In the genomic region with DNA sequence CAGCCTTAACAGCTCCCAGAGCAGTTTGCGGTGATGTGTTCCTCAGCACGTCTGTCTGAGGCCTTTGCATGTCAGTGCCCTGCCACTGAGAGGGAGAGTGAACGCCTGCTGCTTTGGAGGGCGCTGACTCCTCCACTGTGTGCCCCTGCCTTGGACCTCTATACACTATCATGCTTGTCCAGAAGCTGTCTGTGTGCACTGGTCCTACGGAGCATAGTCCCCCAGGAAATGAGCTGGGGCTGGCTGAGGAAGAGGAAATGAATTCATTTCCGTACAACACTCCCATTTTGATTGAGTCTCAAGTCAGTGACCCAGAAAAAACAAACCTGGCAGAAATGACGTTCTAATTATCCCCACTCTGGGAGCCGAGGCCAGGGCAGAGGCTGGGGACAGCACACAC, we compare ENCODE assay signal across 14 cellular contexts.
DNase-seq lines count a peak whose midpoint lies in the region; ATAC-seq, FAIRE-seq and TF ChIP-seq lines count a peak whose summit lies in the region.
"Had no signal": no experiment of that assay in that cellular context is flagged by ENCODE, and none has a peak within 500 bp of the region (broad histone marks: within the 10 kb centered on the region; RNA-seq: fewer than 3 reads in every experiment).

No MANE protein-coding gene starts in this region.

- H3K4me2 ChIP-seq in endothelial cell of umbilical vein (ENCODE audit: insufficient read depth, low read length), result peak overlapping the region; percentile 39

- no peaks in the 10 kb centered on the region for H4K20me1 ChIP-seq in endothelial cell of umbilical vein (replicated peaks; ENCODE audit: control insufficient read depth, extremely low read depth, insufficient read depth, low read length)

- no peak for TF ChIP-seq CTCF in endothelial cell of umbilical vein (IDR thresholded peaks at IDR 0.05; ENCODE audit: extremely low read depth in 1 of 2, insufficient read depth in 1 of 2, low read depth in 1 of 2, low read length in 2 of 2)
- TF ChIP-seq CTCF in upper lobe of left lung (IDR thresholded peaks at IDR 0.05), result no peak

- intact Hi-C loops in endothelial cell of umbilical vein (cut with micrococcal nuclease), result no loop called here

- TF ChIP-seq POLR2A in endothelial cell of umbilical vein (IDR thresholded peaks at IDR 0.05; ENCODE audit: low read depth, low read length), result no peak
- no peak for TF ChIP-seq POLR2A in upper lobe of left lung (IDR thresholded peaks at IDR 0.05)

- peak overlapping the region; percentile 47 for H2AFZ ChIP-seq in endothelial cell of umbilical vein (ENCODE audit: low read depth, low read length)

- POLR2A ChIA-PET in endothelial cell of umbilical vein (lab: Charles Lee), result no interaction called here

- CTCF ChIA-PET in endothelial cell of umbilical vein (lab: Charles Lee), result interaction anchor here (1.8 kb wide), 1 partner anchor 21 kb away, joined by 7 read pairs; no protein-coding TSS in a partner anchor

- peaks cover 16% of the 10 kb centered on the region for H3K4me1 ChIP-seq in endothelial cell of umbilical vein (ENCODE audit: control insufficient read depth, extremely low read depth, insufficient read depth, low read length)
- no peaks in the 10 kb centered on the region for H3K4me1 ChIP-seq in upper lobe of left lung

- DNase-seq in HT1080 (ENCODE audit: low read depth) (peak; percentile 1), NCI-H146 treated with DMSO at 0.1 percent for 48 hours (lab: John Stamatoyannopoulos, UW; ENCODE audit: unreplicated experiment) (peak; percentile 17), endothelial cell of umbilical vein (ENCODE audit: low read depth, low spot score) (peak; percentile 57), retina (peak; percentile 24), upper lobe of left lung (no peak), NCI-H2029 (lab: John Stamatoyannopoulos, UW) (no peak)
- DNase-seq in activated CD4-positive, alpha-beta T cell treated with anti-CD3 and anti-CD28 coated beads, Interleukin-2, amount 50 U/mL, for 1 hour, result no peak
- DNase-seq: CD4-positive, alpha-beta memory T cell; H7; NCI-H1092 treated with DMSO at 0.1 percent for 48 hours; NCI-H1694 treated with DMSO at 0.1 percent for 48 hours; NCI-H2171; Right ventricle myocardium superior had no signal

- peak; percentile 87 for FAIRE-seq in endothelial cell of umbilical vein (lab: Jason Lieb, UNC)
- FAIRE-seq: RCC 7860 had no signal

- H3K27ac ChIP-seq in endothelial cell of umbilical vein (ENCODE audit: insufficient read depth, low read depth, low read length), result peak overlapping the region; percentile 72
- no peak overlapping the region for H3K27ac ChIP-seq in upper lobe of left lung

- TF ChIP-seq EP300 in upper lobe of left lung (IDR thresholded peaks at IDR 0.05), result no peak

- dilution Hi-C loops in endothelial cell of umbilical vein (cut with MboI; ENCODE audit: extremely low pct_ligation_motif_present, low sequenced_read_pairs), result no loop called here

- no peak overlapping the region for H3K4me3 ChIP-seq in endothelial cell of umbilical vein (replicated peaks in 1 of 3; ENCODE audit: insufficient read depth in 1 of 3, low read depth in 1 of 3, low read length in 3 of 3)
- H3K4me3 ChIP-seq in upper lobe of left lung, result no peak overlapping the region

- no peak for ATAC-seq in upper lobe of left lung (ENCODE audit: low FRiP score in 2 of 2)

- no peaks in the 10 kb centered on the region for H3K9me3 ChIP-seq in endothelial cell of umbilical vein (replicated peaks; ENCODE audit: control insufficient read depth, insufficient read depth, low read length)
- H3K9me3 ChIP-seq in upper lobe of left lung, result no peaks in the 10 kb centered on the region

- no peaks in the 10 kb centered on the region for H3K9me1 ChIP-seq in endothelial cell of umbilical vein (replicated peaks; ENCODE audit: control insufficient read depth, extremely low read depth, insufficient read depth, low read length)

- H3K36me3 ChIP-seq in endothelial cell of umbilical vein (ENCODE audit: control insufficient read depth in 2 of 2, extremely low read depth in 1 of 2, insufficient read depth in 2 of 2, low read length in 2 of 2) (no peaks in the 10 kb centered on the region), upper lobe of left lung (no peaks in the 10 kb centered on the region)

- H3K9ac ChIP-seq in endothelial cell of umbilical vein (replicated peaks; ENCODE audit: extremely low read depth, insufficient read depth, low read length), result no peak overlapping the region

- no peaks in the 10 kb centered on the region for H3K79me2 ChIP-seq in endothelial cell of umbilical vein (ENCODE audit: control insufficient read depth, insufficient read depth, low read length)

- WGBS in upper lobe of left lung, 2 donors, result 67 to 71% methylated on average over 6 to 8 of the region's 8 CpGs

- no peaks in the 10 kb centered on the region for H3K27me3 ChIP-seq in endothelial cell of umbilical vein (ENCODE audit: control insufficient read depth in 2 of 2, insufficient read depth in 2 of 2, low read length in 2 of 2)
- H3K27me3 ChIP-seq in upper lobe of left lung, result no peaks in the 10 kb centered on the region

- no TSS peak for BruUV-seq in endothelial cell of umbilical vein (replicated peaks; lab: Mats Ljungman, UMichigan)

TF ChIP-seq in endothelial cell of umbilical vein, 7 proteins besides CTCF, POLR2A, EP300 and RAD21:
- TF ChIP-seq MYC (IDR thresholded peaks at IDR 0.05; ENCODE audit: low read depth, low read length) (no peak), FOS (IDR thresholded peaks at IDR 0.05; ENCODE audit: borderline replicate concordance, insufficient read depth, low read length) (peak; percentile 31), GATA2 (IDR thresholded peaks at IDR 0.05; ENCODE audit: insufficient read depth, insufficient read length, low read depth, low read length) (peak; percentile 53), POLR2AphosphoS5 (IDR thresholded peaks at IDR 0.05; ENCODE audit: insufficient read depth, low read depth, low read length) (no peak), JUN (IDR thresholded peaks at IDR 0.05; ENCODE audit: borderline replicate concordance, insufficient read depth, insufficient read length, low read depth) (peak; percentile 25), EZH2 (IDR thresholded peaks at IDR 0.05; ENCODE audit: borderline replicate concordance, low read depth, low read length, severe bottlenecking) (no peak)
- TF ChIP-seq, protein P1, sequence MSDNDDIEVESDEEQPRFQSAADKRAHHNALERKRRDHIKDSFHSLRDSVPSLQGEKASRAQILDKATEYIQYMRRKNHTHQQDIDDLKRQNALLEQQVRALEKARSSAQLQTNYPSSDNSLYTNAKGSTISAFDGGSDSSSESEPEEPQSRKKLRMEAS (IDR thresholded peaks at IDR 0.05; ENCODE audit: insufficient read depth, insufficient read length), result no peak

Comparison
In these comparisons a context has a peak if more than half of its experiments do, and no peak if none do; other contexts are left out.
1. DNase-seq: peak in HT1080 (single experiment), NCI-H146 treated with DMSO at 0.1 percent for 48 hours (single experiment), endothelial cell of umbilical vein (single experiment) and retina (single experiment); none in upper lobe of left lung (0 of 2), activated CD4-positive, alpha-beta T cell treated with anti-CD3 and anti-CD28 coated beads, Interleukin-2, amount 50 U/mL, for 1 hour (single experiment) and NCI-H2029 (single experiment).